Comparison of ENCODE assay signal across 8 cellular contexts in the genomic region with DNA sequence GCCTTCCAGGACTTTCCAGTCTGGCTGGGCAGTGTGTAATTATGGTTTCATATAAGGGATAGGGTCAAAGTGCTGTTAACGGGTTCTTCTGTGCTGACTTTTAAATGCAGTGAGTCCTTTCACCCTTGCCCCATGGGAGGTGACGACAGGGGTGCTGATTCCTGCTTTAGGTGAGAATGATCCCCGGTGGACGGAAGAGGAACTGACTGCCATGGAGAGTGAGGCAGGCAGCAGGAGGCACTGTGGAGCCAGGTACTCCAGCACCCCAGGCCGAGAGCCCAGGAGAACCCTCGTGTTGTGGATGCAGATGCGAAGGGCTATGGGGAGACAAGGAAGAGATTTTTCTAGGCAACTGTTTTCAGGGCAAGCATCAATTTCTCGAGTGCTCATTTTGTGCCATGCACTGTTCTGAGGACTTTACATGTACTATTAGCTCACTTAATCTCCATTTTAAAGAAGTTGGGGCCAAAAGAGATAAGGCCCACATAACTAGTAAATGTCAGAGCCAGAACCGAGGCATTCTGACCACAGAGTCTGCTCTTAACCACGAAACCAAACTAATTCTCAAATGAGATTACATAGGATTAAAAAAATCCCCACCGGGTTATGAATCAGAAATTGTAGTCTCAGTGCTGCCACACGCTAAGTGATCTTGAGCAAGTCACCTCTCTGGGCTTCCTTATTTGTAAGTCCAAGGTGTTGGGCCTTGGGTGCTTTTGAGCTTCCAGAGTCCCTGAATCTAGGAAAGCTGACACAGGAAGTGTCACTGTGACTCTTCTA. TPM values are rescaled to one million over a fixed set of nuclear protein-coding genes. Genes with fewer than 3 reads are reported as not detected.
DNase-seq lines count a peak whose midpoint lies in the region; ATAC-seq lines count a peak whose summit lies in the region.

No MANE protein-coding gene starts in this region.

- no peaks in the 10 kb centered on the region for H3K9me3 Mint-ChIP-seq in IgD-negative memory B cell
- no peaks in the 10 kb centered on the region for H3K9me3 Mint-ChIP-seq in activated T-helper 1 cell treated with anti-CD3 and anti-CD28 coated beads, Interleukin-12 subunit alpha, Interleukin-12 subunit beta, Interleukin-2, Interleukin-4 antibody, amounts not matched to agents 30 ng/mL and 10 ng/mL and 1 ng/mL, durations not matched to agents 14 hours and 24 hours and 36 hours

- no peaks in the 10 kb centered on the region for H4K20me1 ChIP-seq in BLaER1 treated with 17β-estradiol and CSF1 and Interleukin-3, amounts not matched to agents 10 nM and 100 nM

- no peak overlapping the region for H3K4me3 ChIP-seq in BLaER1 treated with 17β-estradiol and CSF1 and Interleukin-3, amounts not matched to agents 10 nM and 100 nM

- H3K27me3 Mint-ChIP-seq in IgD-negative memory B cell = no peaks in the 10 kb centered on the region
- H3K27me3 Mint-ChIP-seq in activated T-helper 1 cell treated with anti-CD3 and anti-CD28 coated beads, Interleukin-12 subunit alpha, Interleukin-12 subunit beta, Interleukin-2, Interleukin-4 antibody, amounts not matched to agents 30 ng/mL and 10 ng/mL and 1 ng/mL, durations not matched to agents 14 hours and 24 hours and 36 hours (ENCODE audit: insufficient read depth) = no peaks in the 10 kb centered on the region

- peak overlapping the region in 4 of 11 experiments; percentile 30 to 62 (median 58); a peak in 3 of 22 replicates for H3K9ac ChIP-seq in BLaER1 treated with 17β-estradiol and CSF1 and Interleukin-3, amounts not matched to agents 10 nM and 100 nM

- H3K27me3 ChIP-seq in BLaER1 treated with 17β-estradiol and CSF1 and Interleukin-3, amounts not matched to agents 10 nM and 100 nM = peaks cover 0 to 8% (median 0%) of the 10 kb centered on the region in 11 experiments; a peak in 2 of 22 replicates

- peaks cover 6 to 45% (median 27%) of the 10 kb centered on the region in 10 experiments for H3K4me1 ChIP-seq in BLaER1 treated with 17β-estradiol and CSF1 and Interleukin-3, amounts not matched to agents 10 nM and 100 nM

- peaks cover 9% of the 10 kb centered on the region for H3K36me3 Mint-ChIP-seq in IgD-negative memory B cell
- peaks cover 8% of the 10 kb centered on the region for H3K36me3 Mint-ChIP-seq in activated T-helper 1 cell treated with anti-CD3 and anti-CD28 coated beads, Interleukin-12 subunit alpha, Interleukin-12 subunit beta, Interleukin-2, Interleukin-4 antibody, amounts not matched to agents 30 ng/mL and 10 ng/mL and 1 ng/mL, durations not matched to agents 14 hours and 24 hours and 36 hours (ENCODE audit: low read depth)

- ATAC-seq in HG03571 (IDR thresholded peaks at IDR 0.05; ENCODE audit: unreplicated experiment) (no peak), HG02623 (IDR thresholded peaks at IDR 0.05; ENCODE audit: unreplicated experiment) (no peak)

- H3K4me1 Mint-ChIP-seq in IgD-negative memory B cell = peaks cover 22 to 33% (median 24%) of the 10 kb centered on the region in 3 donors
- peaks cover 36% of the 10 kb centered on the region for H3K4me1 Mint-ChIP-seq in activated T-helper 1 cell treated with anti-CD3 and anti-CD28 coated beads, Interleukin-12 subunit alpha, Interleukin-12 subunit beta, Interleukin-2, Interleukin-4 antibody, amounts not matched to agents 30 ng/mL and 10 ng/mL and 1 ng/mL, durations not matched to agents 14 hours and 24 hours and 36 hours (ENCODE audit: low read depth)

- H3K36me3 ChIP-seq in BLaER1 treated with 17β-estradiol and CSF1 and Interleukin-3, amounts not matched to agents 10 nM and 100 nM = no peaks in the 10 kb centered on the region

- peak overlapping the region in 8 of 11 experiments; percentile 4 to 77 (median 59); a peak in 15 of 22 replicates for H3K27ac ChIP-seq in BLaER1 treated with 17β-estradiol and CSF1 and Interleukin-3, amounts not matched to agents 10 nM and 100 nM

- intact Hi-C loops in activated T-helper 1 cell treated with anti-CD3 and anti-CD28 coated beads, Interleukin-12 subunit alpha, Interleukin-12 subunit beta, Interleukin-2, Interleukin-4 antibody, amounts not matched to agents 30 ng/mL and 10 ng/mL and 1 ng/mL, durations not matched to agents 14 hours and 24 hours and 36 hours (cut with micrococcal nuclease) = loop anchor here (1.0 kb wide), 3 partner anchors 34 to 108 kb away; no protein-coding TSS in a partner anchor

- no peaks in the 10 kb centered on the region for H3K9me3 ChIP-seq in BLaER1 treated with 17β-estradiol and CSF1 and Interleukin-3, amounts not matched to agents 10 nM and 100 nM (replicated peaks in 1 of 11)

- DNase-seq in activated T-helper 1 cell treated with anti-CD3 and anti-CD28 coated beads, Interleukin-12 subunit alpha, Interleukin-12 subunit beta, Interleukin-2, Interleukin-4 antibody, amounts not matched to agents 30 ng/mL and 10 ng/mL and 1 ng/mL, durations not matched to agents 14 hours and 24 hours and 36 hours (ENCODE audit: low spot score) = no peak
- peak; percentile 49 for DNase-seq in kidney tubule cell (ENCODE audit: low spot score)
- no peak for DNase-seq in NCI-H345 (lab: John Stamatoyannopoulos, UW)
- DNase-seq in activated CD8-positive, alpha-beta memory T cell treated with anti-CD3 and anti-CD28 coated beads, Interleukin-2, amount 50 U/mL, for 48 hours = no peak

- peak overlapping the region in 9 of 11 experiments; percentile 44 to 88 (median 60); a peak in 17 of 22 replicates for H3K4me2 ChIP-seq in BLaER1 treated with 17β-estradiol and CSF1 and Interleukin-3, amounts not matched to agents 10 nM and 100 nM

- H3K4me3 Mint-ChIP-seq in IgD-negative memory B cell = peak overlapping the region in 2 of 4 donors; percentile 14 to 40
- H3K4me3 Mint-ChIP-seq in activated T-helper 1 cell treated with anti-CD3 and anti-CD28 coated beads, Interleukin-12 subunit alpha, Interleukin-12 subunit beta, Interleukin-2, Interleukin-4 antibody, amounts not matched to agents 30 ng/mL and 10 ng/mL and 1 ng/mL, durations not matched to agents 14 hours and 24 hours and 36 hours = peak overlapping the region; percentile 38

- H3K27ac Mint-ChIP-seq in IgD-negative memory B cell = peak overlapping the region in 2 of 3 donors; percentile 19 to 68
- H3K27ac Mint-ChIP-seq in activated T-helper 1 cell treated with anti-CD3 and anti-CD28 coated beads, Interleukin-12 subunit alpha, Interleukin-12 subunit beta, Interleukin-2, Interleukin-4 antibody, amounts not matched to agents 30 ng/mL and 10 ng/mL and 1 ng/mL, durations not matched to agents 14 hours and 24 hours and 36 hours = peak overlapping the region; percentile 41

RNA-seq across cellular contexts. Expression of a gene that starts 28.2 kb away (rescaled TPM):
- polyA plus RNA-seq in IgD-negative memory B cell = 5.8 TPM
- total RNA-seq in activated T-helper 1 cell treated with anti-CD3 and anti-CD28 coated beads, Interleukin-12 subunit alpha, Interleukin-12 subunit beta, Interleukin-2, Interleukin-4 antibody, amounts not matched to agents 30 ng/mL and 10 ng/mL and 1 ng/mL, durations not matched to agents 14 hours and 24 hours and 36 hours = 4.1 and 5.1 TPM in 2 replicates

RNA-seq across cellular contexts. Expression of a gene that starts 30.3 kb away (rescaled TPM):
- 36.3 TPM for polyA plus RNA-seq in IgD-negative memory B cell
- total RNA-seq in activated T-helper 1 cell treated with anti-CD3 and anti-CD28 coated beads, Interleukin-12 subunit alpha, Interleukin-12 subunit beta, Interleukin-2, Interleukin-4 antibody, amounts not matched to agents 30 ng/mL and 10 ng/mL and 1 ng/mL, durations not matched to agents 14 hours and 24 hours and 36 hours = 22.7 and 23.5 TPM in 2 replicates
